In the genomic region with DNA sequence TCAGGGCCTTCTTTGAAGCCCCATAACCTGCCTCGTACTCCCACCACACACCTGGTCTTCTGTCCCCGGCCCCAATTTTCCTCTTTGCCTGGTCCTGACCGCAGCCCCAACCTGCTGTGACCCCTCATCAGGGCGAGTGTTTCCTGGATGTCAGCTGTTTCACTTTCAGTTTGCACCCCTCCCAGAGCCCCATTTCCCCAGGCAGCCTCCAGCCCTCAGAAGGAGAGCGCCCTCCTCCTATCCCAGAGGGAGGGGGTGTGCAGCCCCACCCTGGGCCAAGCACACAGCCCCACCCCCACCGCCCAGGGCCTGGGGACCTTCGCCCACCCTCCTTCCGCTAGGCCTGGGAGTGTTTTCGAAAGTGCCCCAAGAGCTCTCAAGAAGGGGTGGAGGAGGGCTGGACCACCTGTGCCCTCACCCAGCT, we compare ENCODE assay signal across 8 cellular contexts. TPM values are rescaled to one million over a fixed set of nuclear protein-coding genes. Genes with fewer than 3 reads are reported as not detected.
DNase-seq lines count a peak whose midpoint lies in the region; ATAC-seq and TF ChIP-seq lines count a peak whose summit lies in the region.

No MANE protein-coding gene starts in this region.

- DNase-seq in NAMALWA (ENCODE audit: low spot score) (peak; percentile 40), astrocyte of the spinal cord (ENCODE audit: low read depth, low spot score) (no peak), NCI-H2107 treated with DMSO at 0.1 percent for 48 hours (lab: John Stamatoyannopoulos, UW; ENCODE audit: unreplicated experiment) (no peak), AG20443 (ENCODE audit: low spot score) (no peak), body of pancreas (no peak)

- H3K9me3 ChIP-seq in BLaER1 treated with 17β-estradiol and CSF1 and Interleukin-3, amounts not matched to agents 10 nM and 100 nM (replicated peaks in 1 of 11), result no peaks in the 10 kb centered on the region
- H3K9me3 ChIP-seq in mucosa of stomach (ENCODE audit: control insufficient read depth, low read length) (no peaks in the 10 kb centered on the region), body of pancreas (no peaks in the 10 kb centered on the region)

- H3K4me1 ChIP-seq in BLaER1 treated with 17β-estradiol and CSF1 and Interleukin-3, amounts not matched to agents 10 nM and 100 nM, result peaks cover 33 to 44% (median 39%) of the 10 kb centered on the region in 10 experiments
- H3K4me1 ChIP-seq in mucosa of stomach (ENCODE audit: control insufficient read depth, insufficient read depth, low read length), result peaks cover 40% of the 10 kb centered on the region
- peaks cover 32% of the 10 kb centered on the region for H3K4me1 ChIP-seq in body of pancreas

- H3K36me3 ChIP-seq in BLaER1 treated with 17β-estradiol and CSF1 and Interleukin-3, amounts not matched to agents 10 nM and 100 nM, result peaks cover 31 to 49% (median 43%) of the 10 kb centered on the region in 11 experiments
- H3K36me3 ChIP-seq in mucosa of stomach (ENCODE audit: control insufficient read depth, insufficient read depth, low read length) (peaks cover 18% of the 10 kb centered on the region), body of pancreas (replicated peaks in 1 of 2; ENCODE audit: insufficient read depth in 1 of 2, low read depth in 2 of 2) (peaks cover 0 to 16% of the 10 kb centered on the region in 2 donors)

- 63 to 89% methylated on average over 5 to 9 of the region's 9 CpGs for WGBS in body of pancreas, 2 donors

- ATAC-seq in GM18505 (IDR thresholded peaks at IDR 0.05; ENCODE audit: unreplicated experiment) (no peak), body of pancreas (no peak)

- TF ChIP-seq POLR2A in GM18505 (IDR thresholded peaks at IDR 0.05; ENCODE audit: borderline replicate concordance, extremely low read depth, insufficient read depth, insufficient read length), result no peak
- TF ChIP-seq POLR2A in body of pancreas (IDR thresholded peaks at IDR 0.05), result no peak

- H3K4me2 ChIP-seq in BLaER1 treated with 17β-estradiol and CSF1 and Interleukin-3, amounts not matched to agents 10 nM and 100 nM, result peak overlapping the region; percentile 81 to 99 (median 95)

- H3K27me3 ChIP-seq in BLaER1 treated with 17β-estradiol and CSF1 and Interleukin-3, amounts not matched to agents 10 nM and 100 nM, result no peaks in the 10 kb centered on the region
- H3K27me3 ChIP-seq in mucosa of stomach (ENCODE audit: control insufficient read depth, insufficient read depth, low read length), result no peaks in the 10 kb centered on the region
- H3K27me3 ChIP-seq in body of pancreas, result no peaks in the 10 kb centered on the region

- intact Hi-C loops in body of pancreas (cut with DNase I), result no loop called here

- H3K9ac ChIP-seq in BLaER1 treated with 17β-estradiol and CSF1 and Interleukin-3, amounts not matched to agents 10 nM and 100 nM, result peak overlapping the region; percentile 87 to 96 (median 93)
- peak overlapping the region; percentile 97 for H3K9ac ChIP-seq in mucosa of stomach (ENCODE audit: low read length)

- peaks cover 0 to 35% (median 13%) of the 10 kb centered on the region in 11 experiments; a peak in 14 of 22 replicates for H4K20me1 ChIP-seq in BLaER1 treated with 17β-estradiol and CSF1 and Interleukin-3, amounts not matched to agents 10 nM and 100 nM

- H3K4me3 ChIP-seq in BLaER1 treated with 17β-estradiol and CSF1 and Interleukin-3, amounts not matched to agents 10 nM and 100 nM, result peak overlapping the region; percentile 89 to 99 (median 92)
- H3K4me3 ChIP-seq in astrocyte of the spinal cord (ENCODE audit: low read depth, low read length), result peak overlapping the region; percentile 87
- peak overlapping the region; percentile 20 for H3K4me3 ChIP-seq in mucosa of stomach (ENCODE audit: low read length)
- H3K4me3 ChIP-seq in body of pancreas, result no peak overlapping the region

- H3K27ac ChIP-seq in BLaER1 treated with 17β-estradiol and CSF1 and Interleukin-3, amounts not matched to agents 10 nM and 100 nM, result peak overlapping the region; percentile 55 to 93 (median 89)
- H3K27ac ChIP-seq in body of pancreas, result peak overlapping the region in 2 of 4 donors; percentile 12 to 38

- in situ Hi-C loops in astrocyte of the spinal cord (cut with HindIII; ENCODE audit: low sequenced_read_pairs), result no loop called here

- no peak for TF ChIP-seq CTCF in astrocyte of the spinal cord (IDR thresholded peaks at IDR 0.05; ENCODE audit: low read depth, low read length)
- TF ChIP-seq CTCF in body of pancreas (IDR thresholded peaks at IDR 0.05), result no peak

RNA-seq across cellular contexts. Expression of gene BAK1, which starts 1.5 kb away (rescaled TPM):
- 1 to 10 TPM; 2.3 to 5.7 TPM for total RNA-seq in body of pancreas

RNA-seq across cellular contexts. Expression of gene ITPR3, which starts 42.5 kb away (rescaled TPM):
- 10 to 100 TPM; 17.5 to 25.9 TPM for total RNA-seq in body of pancreas

Comparison
In these comparisons a context has a peak if more than half of its experiments do, and no peak if none do; other contexts are left out.
1. H3K4me3 ChIP-seq: peak in BLaER1 treated with 17β-estradiol and CSF1 and Interleukin-3, amounts not matched to agents 10 nM and 100 nM (10 of 10), astrocyte of the spinal cord (single experiment) and mucosa of stomach (single experiment); none in body of pancreas (0 of 2).